Comparison of ENCODE assay signal across 17 cellular contexts in the genomic region with DNA sequence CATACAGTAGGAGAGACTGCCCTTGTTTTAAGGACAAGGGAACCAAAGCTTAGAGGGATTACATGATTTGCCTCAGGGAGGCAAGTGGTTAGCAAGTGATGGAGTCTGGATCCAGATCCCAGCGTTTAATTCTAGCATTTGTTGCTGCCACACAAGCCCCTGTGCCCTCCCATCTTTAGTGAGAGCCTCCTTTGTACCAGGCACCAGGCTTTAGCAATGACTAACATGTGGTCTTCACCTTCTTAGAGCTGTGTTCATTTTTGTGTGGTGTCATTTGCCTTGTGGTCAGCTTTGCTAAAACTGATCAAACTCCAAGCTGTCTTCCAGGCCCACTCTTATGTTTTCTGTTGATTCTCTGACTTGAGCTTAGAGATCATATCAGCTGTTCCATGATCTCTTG.
"Had no signal": no experiment of that assay in that cellular context is flagged by ENCODE, and none has a peak within 500 bp of the region (broad histone marks: within the 10 kb centered on the region; RNA-seq: fewer than 3 reads in every experiment).

No MANE protein-coding gene starts in this region.

- H3K4me3 Mint-ChIP-seq: activated naive CD8-positive, alpha-beta T cell; endodermal cell; T-helper 1 cell treated with Interleukin-12 subunit alpha and Interleukin-12 subunit beta and Interleukin-4 antibody, amounts not matched to agents 30 μg/mL and 1 μg/mL, for 36 hours had no signal

- H3K36me3 Mint-ChIP-seq: activated naive CD8-positive, alpha-beta T cell had no signal

- H3K27ac Mint-ChIP-seq: activated naive CD8-positive, alpha-beta T cell; endodermal cell; T-helper 1 cell treated with Interleukin-12 subunit alpha and Interleukin-12 subunit beta and Interleukin-4 antibody, amounts not matched to agents 30 μg/mL and 1 μg/mL, for 36 hours had no signal

- DNase-seq: activated CD4-positive, alpha-beta T cell treated with anti-CD3 and anti-CD28 coated beads for 48 hours; activated effector memory CD4-positive, alpha-beta T cell treated with Interleukin-2 at 50 U/mL for 16 hours; activated T-cell treated with anti-CD3 and anti-CD28 coated beads, Interleukin-2, amount 50 U/mL, for 1 hour; anterior cingulate cortex; cerebellar nuclear complex; dermis blood vessel endothelial cell; erythroblast; gastrocnemius medialis; heart left ventricle; left cardiac atrium; stimulated activated CD4-positive, alpha-beta T cell treated with anti-CD3 and anti-CD28 coated beads, Interleukin-15, amount 100 ng/mL, for 24 hours; stimulated activated CD4-positive, alpha-beta T cell treated with anti-CD3 and anti-CD28 coated beads, Interleukin-4, amount 100 ng/mL, for 1 hour; stimulated activated naive CD4-positive, alpha-beta T cell; transverse colon had no signal

- ATAC-seq: gastrocnemius medialis, heart left ventricle had no signal
